8 cellular contexts compared by ENCODE assay signal in genomic region chr11:108222686-108223448, GRCh38. TPM values are rescaled to one million over a fixed set of nuclear protein-coding genes. Genes with fewer than 3 reads are reported as not detected.
DNase-seq lines count a peak whose midpoint lies in the region; ATAC-seq, FAIRE-seq and TF ChIP-seq lines count a peak whose summit lies in the region.

ATM (plus strand) TSS chr11:108223067; CDS start chr11:108227625, 4,558 bp downstream.

- ATAC-seq in GM21381 (IDR thresholded peaks at IDR 0.05; ENCODE audit: unreplicated experiment), result peak; percentile 76
- ATAC-seq in activated CD8-positive, alpha-beta memory T cell treated with anti-CD3 and anti-CD28 coated beads, Interleukin-2, amount 10 ng/mL, durations not matched to agents 7 days and 5 days, result peak; percentile 86

- CTCF ChIA-PET in Calu3 (lab: Charles Lee), result interaction anchor here (0.6 to 1.1 kb wide), 3 partner anchors 104 to 214 kb away, joined by 3 read pairs; partner anchors contain the start of gene CUL5
- CTCF ChIA-PET in activated CD8-positive, alpha-beta memory T cell treated with anti-CD3 and anti-CD28 coated beads, Interleukin-2, amount 10 ng/mL, durations not matched to agents 7 days and 5 days (lab: Charles Lee), result interaction anchor here (0.8 to 3.7 kb wide), 9 partner anchors 13 to 426 kb away, joined by 3 to 26 read pairs (median 4); partner anchors contain the start of gene CUL5

- TF ChIP-seq CTCF in Calu3 (IDR thresholded peaks at IDR 0.05; ENCODE audit: unreplicated experiment), result peak; percentile 43
- peak; percentile 47 for TF ChIP-seq CTCF in mesothelial cell of epicardium (IDR thresholded peaks at IDR 0.05; ENCODE audit: unreplicated experiment)

- no peaks in the 10 kb centered on the region for H3K9me3 Mint-ChIP-seq in Calu3 (ENCODE audit: low read depth, unreplicated experiment)
- no peaks in the 10 kb centered on the region for H3K9me3 Mint-ChIP-seq in activated CD8-positive, alpha-beta memory T cell treated with anti-CD3 and anti-CD28 coated beads, Interleukin-2, amount 10 ng/mL, durations not matched to agents 7 days and 5 days (ENCODE audit: low read depth)
- H3K9me3 Mint-ChIP-seq in mesothelial cell of epicardium, result no peaks in the 10 kb centered on the region

- H3K27ac Mint-ChIP-seq in Calu3 (ENCODE audit: unreplicated experiment), result no peak within 1 kb of the TSS
- no peak within 1 kb of the TSS for H3K27ac Mint-ChIP-seq in activated CD8-positive, alpha-beta memory T cell treated with anti-CD3 and anti-CD28 coated beads, Interleukin-2, amount 10 ng/mL, durations not matched to agents 7 days and 5 days
- no peak within 1 kb of the TSS for H3K27ac Mint-ChIP-seq in mesothelial cell of epicardium

- H3K4me3 Mint-ChIP-seq in Calu3 (ENCODE audit: low read depth, unreplicated experiment), result no peak within 1 kb of the TSS
- H3K4me3 Mint-ChIP-seq in activated CD8-positive, alpha-beta memory T cell treated with anti-CD3 and anti-CD28 coated beads, Interleukin-2, amount 10 ng/mL, durations not matched to agents 7 days and 5 days, result no peak within 1 kb of the TSS
- no peak within 1 kb of the TSS for H3K4me3 Mint-ChIP-seq in mesothelial cell of epicardium

- H3K36me3 Mint-ChIP-seq in Calu3 (ENCODE audit: insufficient read depth, unreplicated experiment) (peaks cover 9% of the 10 kb centered on the region), mesothelial cell of epicardium (no peaks in the 10 kb centered on the region)
- peaks cover 42% of the 10 kb centered on the region for H3K36me3 Mint-ChIP-seq in activated CD8-positive, alpha-beta memory T cell treated with anti-CD3 and anti-CD28 coated beads, Interleukin-2, amount 10 ng/mL, durations not matched to agents 7 days and 5 days

- no TSS peak for BruUV-seq in Calu3 (replicated peaks; lab: Mats Ljungman, UMichigan)

- H3K4me1 Mint-ChIP-seq in Calu3 (ENCODE audit: low read depth, unreplicated experiment) (peaks cover 30% of the 10 kb centered on the region), mesothelial cell of epicardium (peaks cover 31% of the 10 kb centered on the region)
- peaks cover 41% of the 10 kb centered on the region for H3K4me1 Mint-ChIP-seq in activated CD8-positive, alpha-beta memory T cell treated with anti-CD3 and anti-CD28 coated beads, Interleukin-2, amount 10 ng/mL, durations not matched to agents 7 days and 5 days

- intact Hi-C loops in Calu3 (cut with micrococcal nuclease; ENCODE audit: unreplicated experiment), result loop anchor here (5.0 kb wide), 1 partner anchor 424 kb away; no protein-coding TSS in a partner anchor

- FAIRE-seq in endometrium (lab: Jason Lieb, UNC), result peak; percentile 95

- peak; percentile 94 for DNase-seq in Calu3
- peak in 75 of 76 experiments; percentile 61 to 99 (median 97) for DNase-seq in HUDEP-2 (lab: John Stamatoyannopoulos, UW; ENCODE audit: unreplicated experiment in 76 of 76)
- peak; percentile 98 for DNase-seq in NOMO-1 treated with dmso at 0.1 percent for 144 hours (lab: John Stamatoyannopoulos, UW; ENCODE audit: unreplicated experiment)
- peak; percentile 99 for DNase-seq in activated CD8-positive, alpha-beta memory T cell treated with anti-CD3 and anti-CD28 coated beads, Interleukin-2, amount 10 ng/mL, durations not matched to agents 7 days and 5 days
- DNase-seq in mesothelial cell of epicardium (ENCODE audit: low spot score in 2 of 2, unreplicated experiment in 2 of 2), result peak; percentile 97 to 99
- peak; percentile 98 to 99 for DNase-seq in stimulated activated CD8-positive, alpha-beta memory T cell treated with anti-CD3 and anti-CD28 coated beads, Interleukin-15, amount 100 ng/mL, for 48 hours (ENCODE audit: low read depth in 2 of 2)

- H3K27me3 Mint-ChIP-seq in Calu3 (ENCODE audit: unreplicated experiment) (no peaks in the 10 kb centered on the region), mesothelial cell of epicardium (ENCODE audit: low read depth) (no peaks in the 10 kb centered on the region)
- no peaks in the 10 kb centered on the region for H3K27me3 Mint-ChIP-seq in activated CD8-positive, alpha-beta memory T cell treated with anti-CD3 and anti-CD28 coated beads, Interleukin-2, amount 10 ng/mL, durations not matched to agents 7 days and 5 days

RNA-seq across cellular contexts. Expression of gene ATM, which starts in this region (rescaled TPM):
- total RNA-seq in Calu3 (2022) (39.5 and 39.8 TPM in 2 replicates), mesothelial cell of epicardium (73.3 to 81.6 TPM (median 78.0 TPM) in 3 replicates)
- total RNA-seq in activated CD8-positive, alpha-beta memory T cell treated with anti-CD3 and anti-CD28 coated beads, Interleukin-2, amount 10 ng/mL, durations not matched to agents 7 days and 5 days, result 100 to 1,000 TPM in 1 of 2 experiments, 10 to 100 TPM in 1; 84.3 to 113 TPM

Comparison
In these comparisons a context has a peak if more than half of its experiments do, and no peak if none do; other contexts are left out.
1. Peak in every context shown above with its lines: DNase-seq and ATAC-seq.